In genomic region chr22:19855504-19856409, GRCh38 we compare ENCODE assay signal across 1 cellular context.
TF ChIP-seq lines count a peak whose summit lies in the region.

No MANE protein-coding gene starts in this region.

TF ChIP-seq in SK-N-SH treated with all-trans-retinoic acid at 6 μM for 48 hours, 23 proteins besides CTCF, POLR2A, EP300 and RAD21 (continued from another document):
- TF ChIP-seq TSHZ2 (CRISPR knock-in tag; IDR thresholded peaks at IDR 0.05) (no peak), ZFP3 (CRISPR knock-in tag; IDR thresholded peaks at IDR 0.05) (no peak), ZNF565 (CRISPR knock-in tag; conservative IDR thresholded peaks at IDR 0.05; ENCODE audit: low read depth) (no peak), CREB5 (CRISPR knock-in tag; IDR thresholded peaks at IDR 0.05; ENCODE audit: low read depth) (no peak), BACH2 (CRISPR knock-in tag; IDR thresholded peaks at IDR 0.05; ENCODE audit: borderline replicate concordance) (no peak), OSR1 (CRISPR knock-in tag; IDR thresholded peaks at IDR 0.05) (no peak), PATZ1 (CRISPR knock-in tag; IDR thresholded peaks at IDR 0.05; ENCODE audit: borderline replicate concordance) (no peak), ZC3H10 (CRISPR knock-in tag; IDR thresholded peaks at IDR 0.05) (no peak), PPARA (CRISPR knock-in tag; IDR thresholded peaks at IDR 0.05; ENCODE audit: borderline replicate concordance) (no peak), GLIS3 (CRISPR knock-in tag; IDR thresholded peaks at IDR 0.05) (no peak), TOX (CRISPR knock-in tag; IDR thresholded peaks at IDR 0.05; ENCODE audit: borderline replicate concordance) (no peak)
